Comparison of ENCODE assay signal across 9 cellular contexts in the genomic region with DNA sequence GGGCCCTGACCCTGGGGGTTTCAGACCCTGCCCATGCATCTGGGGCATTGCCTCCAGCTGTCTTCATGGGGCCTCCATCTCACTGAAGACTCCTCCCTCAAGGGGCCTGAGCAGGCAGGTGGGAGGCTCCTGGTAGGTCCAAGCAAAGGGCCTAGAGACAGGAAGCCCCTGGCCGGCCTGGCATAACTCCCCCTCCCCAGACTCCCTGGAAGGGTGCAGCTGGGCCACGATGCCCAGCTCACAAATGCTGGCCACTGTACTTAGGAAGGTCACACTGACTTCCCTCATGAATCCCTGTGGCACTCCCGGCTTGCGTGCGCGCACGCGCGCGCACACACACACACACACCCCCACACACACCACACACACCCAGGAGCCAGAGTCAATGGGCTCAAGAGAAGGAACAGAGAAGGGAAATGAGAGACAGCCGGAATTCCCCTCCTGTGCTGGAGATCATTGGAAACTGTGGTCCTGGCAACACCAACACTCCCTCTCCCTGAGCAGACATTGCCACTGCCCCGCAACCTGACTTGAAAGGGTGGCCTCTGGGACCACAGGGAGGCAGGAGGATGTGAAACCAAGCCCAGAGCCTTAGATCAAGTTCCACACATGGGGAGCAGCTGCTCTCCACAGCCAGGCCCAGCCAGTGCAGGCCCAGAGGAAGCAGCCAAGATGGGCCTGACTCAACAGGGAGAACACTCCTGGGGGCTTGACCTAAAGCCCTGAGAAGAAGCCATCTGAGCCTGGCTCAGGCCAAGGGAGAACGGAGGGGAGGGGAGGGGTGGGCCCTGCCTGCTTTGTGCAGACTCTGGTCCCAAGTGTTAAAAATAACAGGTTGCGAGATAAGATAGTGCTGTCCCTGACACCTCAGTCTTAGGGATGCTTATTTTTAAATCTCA.
A peak's percentile ranks its signal among the peaks of the same experiment; 100 is the strongest.
DNase-seq lines count a peak whose midpoint lies in the region; ATAC-seq, FAIRE-seq and TF ChIP-seq lines count a peak whose summit lies in the region.
"Had no signal": no experiment of that assay in that cellular context is flagged by ENCODE, and none has a peak within 500 bp of the region (broad histone marks: within the 10 kb centered on the region; RNA-seq: fewer than 3 reads in every experiment).

No MANE protein-coding gene starts in this region.

- no peak overlapping the region for H3K4me3 ChIP-seq in HEK293 (ENCODE audit: low read depth, low read length)
- H3K4me3 ChIP-seq in dorsolateral prefrontal cortex: no peak overlapping the region
- no peak overlapping the region for H3K4me3 ChIP-seq in gastrocnemius medialis

- ATAC-seq in gastrocnemius medialis (no peak), HG03135 (IDR thresholded peaks at IDR 0.05; ENCODE audit: unreplicated experiment) (no peak)

- H3K9me3 ChIP-seq in HEK293 (ENCODE audit: control insufficient read depth, insufficient read depth, low read depth, low read length) (no peaks in the 10 kb centered on the region), gastrocnemius medialis (no peaks in the 10 kb centered on the region)

- no peak for TF ChIP-seq POLR2A in GM12891 (IDR thresholded peaks at IDR 0.05; ENCODE audit: low read depth, low read length)
- no peak for TF ChIP-seq POLR2A in gastrocnemius medialis (IDR thresholded peaks at IDR 0.05)

- H3K4me1 ChIP-seq in HEK293 (ENCODE audit: control insufficient read depth, insufficient read depth, low read length) (no peaks in the 10 kb centered on the region), gastrocnemius medialis (no peaks in the 10 kb centered on the region)

- in situ Hi-C loops in gastrocnemius medialis (cut with MboI; ENCODE audit: low sequenced_read_pairs in 4 of 4): no loop called here

- POLR2A ChIA-PET in HEK293 (lab: Yijun Ruan, JAX): no interaction called here

- CTCF ChIA-PET in HEK293 (lab: Yijun Ruan, JAX): no interaction called here

- peak; percentile 44 for DNase-seq in GM12891 (ENCODE audit: insufficient read length, low spot score)
- DNase-seq in SK-N-DZ (ENCODE audit: low spot score): peak; percentile 3
- DNase-seq in myocyte (ENCODE audit: low read depth): peak; percentile 95
- no peak for DNase-seq in dorsolateral prefrontal cortex
- DNase-seq in gastrocnemius medialis: no peak
- no peak for DNase-seq in NCI-H1417 treated with DMSO at 0.1 percent for 48 hours (lab: John Stamatoyannopoulos, UW)

- H3K27ac ChIP-seq in HEK293 (ENCODE audit: extremely low read depth, low read depth, low read length) (no peak overlapping the region), dorsolateral prefrontal cortex (no peak overlapping the region), gastrocnemius medialis (no peak overlapping the region)

- FAIRE-seq in GM12891 (lab: Jason Lieb, UNC): no peak
- FAIRE-seq: endothelial cell of umbilical vein had no signal

- H3K36me3 ChIP-seq in HEK293 (ENCODE audit: control insufficient read depth in 2 of 2, insufficient read depth in 1 of 2, low read length in 2 of 2): no peaks in the 10 kb centered on the region
- H3K36me3 ChIP-seq in gastrocnemius medialis: no peaks in the 10 kb centered on the region

- TF ChIP-seq CTCF in HEK293 (tag by site-specific recombination; IDR thresholded peaks at IDR 0.05) (no peak), dorsolateral prefrontal cortex (IDR thresholded peaks at IDR 0.05 in 54 of 56, conservative IDR thresholded peaks at IDR 0.05 in 2 of 56; ENCODE audit: low read depth in 1 of 56, partially characterized antibody in 56 of 56) (no peak), gastrocnemius medialis (IDR thresholded peaks at IDR 0.05 in 4 of 5, conservative IDR thresholded peaks at IDR 0.05 in 1 of 5) (no peak)

- intact Hi-C loops in dorsolateral prefrontal cortex (cut with DNase I) (no loop called here), gastrocnemius medialis (cut with DNase I; ENCODE audit: low total_unique reads) (no loop called here)

- no peaks in the 10 kb centered on the region for H3K27me3 ChIP-seq in dorsolateral prefrontal cortex
- no peaks in the 10 kb centered on the region for H3K27me3 ChIP-seq in gastrocnemius medialis

TF ChIP-seq in GM12891, 5 proteins besides CTCF, POLR2A, EP300 and RAD21:
- TF ChIP-seq POLR2AphosphoS5 (IDR thresholded peaks at IDR 0.05; ENCODE audit: low read depth, low read length) (no peak), TAF1 (IDR thresholded peaks at IDR 0.05; ENCODE audit: low read depth, low read length) (no peak), SPI1 (IDR thresholded peaks at IDR 0.05; ENCODE audit: low read depth, low read length) (peak; percentile 75), PAX5 (IDR thresholded peaks at IDR 0.05; ENCODE audit: insufficient read depth, low read length, severe bottlenecking) (no peak), POU2F2 (IDR thresholded peaks at IDR 0.05; ENCODE audit: low read depth, low read length) (no peak)
TF ChIP-seq in GM12891: peak in this region for 1.

TF ChIP-seq in HEK293, 187 proteins besides CTCF, POLR2A, EP300 and RAD21:
- TF ChIP-seq ZNF549 (tag by site-specific recombination; IDR thresholded peaks at IDR 0.05) (no peak), ZFHX2 (tag by site-specific recombination; conservative IDR thresholded peaks at IDR 0.05) (peak; percentile 56)

Comparison
In these comparisons a context has a peak if more than half of its experiments do, and no peak if none do; other contexts are left out.
1. DNase-seq: peak in GM12891 (single experiment), SK-N-DZ (single experiment) and myocyte (single experiment); none in dorsolateral prefrontal cortex (0 of 10), gastrocnemius medialis (0 of 2) and NCI-H1417 treated with DMSO at 0.1 percent for 48 hours (single experiment).